1 cellular context compared by ENCODE assay signal in the genomic region with DNA sequence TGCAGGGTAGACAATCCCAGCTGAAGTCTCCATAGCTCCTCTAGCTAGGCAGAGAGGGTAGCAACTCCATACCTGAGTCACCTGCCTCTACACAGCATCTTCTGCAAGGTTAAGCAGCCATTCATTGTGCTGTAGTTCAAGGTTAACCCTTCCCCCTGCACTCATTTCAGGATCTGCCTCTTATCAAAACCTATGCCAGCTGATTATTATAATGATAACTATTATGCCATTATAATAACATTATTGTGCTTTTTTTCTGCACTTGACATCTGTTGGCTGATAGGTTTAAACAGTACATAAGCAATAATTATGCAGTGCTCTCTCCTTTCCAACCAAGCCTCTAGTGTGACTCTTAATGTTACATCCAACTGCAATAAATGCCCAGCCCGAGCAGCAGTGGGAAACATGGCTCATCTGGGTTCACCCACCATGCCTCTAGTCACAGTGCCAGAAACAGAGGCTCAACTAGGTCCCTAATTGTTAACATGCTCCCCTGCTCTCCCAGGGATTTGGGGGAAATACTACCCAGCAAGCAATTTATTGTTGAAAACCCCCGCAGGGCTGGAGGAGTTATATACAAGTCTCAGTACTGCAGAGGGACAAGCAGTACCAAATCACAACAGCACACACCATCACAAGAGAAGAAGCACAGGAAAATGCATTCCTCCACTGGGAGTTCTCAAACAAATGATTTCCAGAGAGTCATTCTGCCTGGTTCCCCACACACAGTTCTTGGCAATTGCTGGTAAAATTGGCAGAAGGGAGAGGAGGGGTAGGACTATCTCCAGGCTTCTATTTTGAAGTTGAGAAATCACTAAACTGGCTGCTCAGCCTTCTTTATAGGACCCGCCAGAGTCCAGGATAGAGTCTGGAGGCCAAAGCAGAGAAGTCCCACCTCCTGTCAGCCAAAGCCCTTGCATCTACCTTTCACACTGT.
TF ChIP-seq lines count a peak whose summit lies in the region.

No MANE protein-coding gene starts in this region.

TF ChIP-seq in HEK293, 187 proteins besides CTCF, POLR2A, EP300 and RAD21 (continued from another document):
- TF ChIP-seq REST (tag by site-specific recombination; IDR thresholded peaks at IDR 0.05) (no peak), ZBTB48 (tag by site-specific recombination; IDR thresholded peaks at IDR 0.05) (peak; percentile 45), ZSCAN16 (tag by site-specific recombination; IDR thresholded peaks at IDR 0.05) (no peak), ZNF48 (tag by site-specific recombination; IDR thresholded peaks at IDR 0.05) (no peak), ZNF658 (tag by site-specific recombination; IDR thresholded peaks at IDR 0.05) (no peak), ZNF510 (tag by site-specific recombination; IDR thresholded peaks at IDR 0.05; ENCODE audit: insufficient replicate concordance) (no peak), ZNF140 (tag by site-specific recombination; IDR thresholded peaks at IDR 0.05) (no peak), HOXD13 (CRISPR knock-in tag; IDR thresholded peaks at IDR 0.05; ENCODE audit: borderline replicate concordance) (no peak), ZNF133 (tag by site-specific recombination; IDR thresholded peaks at IDR 0.05) (no peak), ZNF785 (tag by site-specific recombination; IDR thresholded peaks at IDR 0.05) (no peak), ZNF518A (tag by site-specific recombination; conservative IDR thresholded peaks at IDR 0.05; ENCODE audit: low read depth) (no peak), ZNF621 (tag by site-specific recombination; IDR thresholded peaks at IDR 0.05) (no peak), ZNF311 (tag by site-specific recombination; IDR thresholded peaks at IDR 0.05; ENCODE audit: borderline replicate concordance) (no peak), ZNF112 (tag by site-specific recombination; IDR thresholded peaks at IDR 0.05) (no peak), ZNF585B (tag by site-specific recombination; IDR thresholded peaks at IDR 0.05) (no peak), MYNN (tag by site-specific recombination; IDR thresholded peaks at IDR 0.05; ENCODE audit: borderline replicate concordance) (peak; percentile 96), GLIS1 (tag by site-specific recombination; IDR thresholded peaks at IDR 0.05) (peak; percentile 90), ZNF521 (tag by site-specific recombination; IDR thresholded peaks at IDR 0.05) (no peak), ZBTB17 (tag by site-specific recombination; IDR thresholded peaks at IDR 0.05) (no peak), INSM2 (tag by site-specific recombination; IDR thresholded peaks at IDR 0.05) (no peak), ZNF404 (tag by site-specific recombination; IDR thresholded peaks at IDR 0.05) (no peak), ZNF488 (tag by site-specific recombination; IDR thresholded peaks at IDR 0.05) (no peak), SP3 (tag by site-specific recombination; IDR thresholded peaks at IDR 0.05) (no peak), ZNF830 (tag by site-specific recombination; IDR thresholded peaks at IDR 0.05; ENCODE audit: low read depth) (no peak), KLF9 (tag by site-specific recombination; IDR thresholded peaks at IDR 0.05; ENCODE audit: low read depth) (no peak), ZNF548 (tag by site-specific recombination; IDR thresholded peaks at IDR 0.05) (no peak)
- TF ChIP-seq, protein P1, sequence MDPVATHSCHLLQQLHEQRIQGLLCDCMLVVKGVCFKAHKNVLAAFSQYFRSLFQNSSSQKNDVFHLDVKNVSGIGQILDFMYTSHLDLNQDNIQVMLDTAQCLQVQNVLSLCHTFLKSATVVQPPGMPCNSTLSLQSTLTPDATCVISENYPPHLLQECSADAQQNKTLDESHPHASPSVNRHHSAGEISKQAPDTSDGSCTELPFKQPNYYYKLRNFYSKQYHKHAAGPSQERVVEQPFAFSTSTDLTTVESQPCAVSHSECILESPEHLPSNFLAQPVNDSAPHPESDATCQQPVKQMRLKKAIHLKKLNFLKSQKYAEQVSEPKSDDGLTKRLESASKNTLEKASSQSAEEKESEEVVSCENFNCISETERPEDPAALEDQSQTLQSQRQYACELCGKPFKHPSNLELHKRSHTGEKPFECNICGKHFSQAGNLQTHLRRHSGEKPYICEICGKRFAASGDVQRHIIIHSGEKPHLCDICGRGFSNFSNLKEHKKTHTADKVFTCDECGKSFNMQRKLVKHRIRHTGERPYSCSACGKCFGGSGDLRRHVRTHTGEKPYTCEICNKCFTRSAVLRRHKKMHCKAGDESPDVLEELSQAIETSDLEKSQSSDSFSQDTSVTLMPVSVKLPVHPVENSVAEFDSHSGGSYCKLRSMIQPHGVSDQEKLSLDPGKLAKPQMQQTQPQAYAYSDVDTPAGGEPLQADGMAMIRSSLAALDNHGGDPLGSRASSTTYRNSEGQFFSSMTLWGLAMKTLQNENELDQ (tag by site-specific recombination; IDR thresholded peaks at IDR 0.05; ENCODE audit: low read depth) = no peak
- TF ChIP-seq, protein P2, sequence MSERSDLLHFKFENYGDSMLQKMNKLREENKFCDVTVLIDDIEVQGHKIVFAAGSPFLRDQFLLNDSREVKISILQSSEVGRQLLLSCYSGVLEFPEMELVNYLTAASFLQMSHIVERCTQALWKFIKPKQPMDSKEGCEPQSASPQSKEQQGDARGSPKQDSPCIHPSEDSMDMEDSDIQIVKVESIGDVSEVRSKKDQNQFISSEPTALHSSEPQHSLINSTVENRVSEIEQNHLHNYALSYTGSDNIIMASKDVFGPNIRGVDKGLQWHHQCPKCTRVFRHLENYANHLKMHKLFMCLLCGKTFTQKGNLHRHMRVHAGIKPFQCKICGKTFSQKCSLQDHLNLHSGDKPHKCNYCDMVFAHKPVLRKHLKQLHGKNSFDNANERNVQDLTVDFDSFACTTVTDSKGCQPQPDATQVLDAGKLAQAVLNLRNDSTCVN (tag by site-specific recombination; optimal IDR thresholded peaks at IDR 0.05) = no peak
